8 cellular contexts compared by ENCODE assay signal in the genomic region with DNA sequence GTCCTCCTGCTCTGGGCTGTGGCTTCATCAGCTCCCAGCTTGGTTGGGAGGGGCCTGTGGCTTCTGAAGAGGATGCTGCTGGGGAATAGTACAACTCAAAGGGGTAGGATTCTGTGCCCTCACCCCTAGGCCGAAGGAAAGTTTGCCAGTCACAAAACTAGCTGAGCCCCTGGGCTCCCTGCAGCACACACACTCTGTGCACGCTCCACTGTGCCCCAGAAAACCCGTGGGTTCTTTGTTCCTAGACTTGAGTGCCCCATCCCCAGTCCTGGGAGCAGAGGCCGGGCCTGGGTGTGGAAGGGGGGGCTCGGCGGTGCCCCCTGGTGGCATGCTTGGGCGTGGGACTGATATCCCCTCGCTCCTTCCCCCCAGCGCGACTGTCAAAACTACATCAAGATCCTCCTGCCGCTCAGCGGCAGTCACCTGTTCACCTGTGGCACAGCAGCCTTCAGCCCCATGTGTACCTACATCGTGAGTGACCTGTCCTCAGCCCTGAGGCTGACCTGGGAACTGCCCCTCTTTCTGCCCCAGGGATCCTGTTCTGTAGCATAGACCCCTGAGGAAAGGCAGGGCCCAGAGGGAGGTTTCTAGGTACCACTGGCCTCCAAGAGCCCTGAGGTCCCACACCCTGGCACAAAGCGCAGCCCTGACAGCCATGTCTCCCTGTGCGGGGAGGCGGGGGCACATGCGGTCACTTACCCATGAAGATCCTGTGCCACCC. TPM values are rescaled to one million over a fixed set of nuclear protein-coding genes. Genes with fewer than 3 reads are reported as not detected.
DNase-seq lines count a peak whose midpoint lies in the region; ATAC-seq, FAIRE-seq and TF ChIP-seq lines count a peak whose summit lies in the region.

No MANE protein-coding gene starts in this region.

- no peaks in the 10 kb centered on the region for H3K23me2 ChIP-seq in H1 (ENCODE audit: low read depth, low read length)

- no peak for FAIRE-seq in H1 (lab: Jason Lieb, UNC)

- H3K4me2 ChIP-seq in Karpas-422 (ENCODE audit: low read depth, low read length, poor library complexity, severe bottlenecking): no peak overlapping the region
- H3K4me2 ChIP-seq in H1 (ENCODE audit: insufficient read depth in 1 of 2, low read depth in 2 of 2, low read length in 2 of 2): no peak overlapping the region

- no peaks in the 10 kb centered on the region; the same call in 1 of the 2 replicates for H3K79me1 ChIP-seq in H1 (ENCODE audit: low read depth, low read length)

- TF ChIP-seq POLR2A in H1 (IDR thresholded peaks at IDR 0.05; ENCODE audit: control extremely low read depth in 1 of 2, low read depth in 2 of 2, low read length in 2 of 2): 0 out of 3 replicates have a peak, but pooled peaks of 1 of the 2 experiments have one; percentile 37

- intact Hi-C loops in Calu3 (cut with micrococcal nuclease; ENCODE audit: unreplicated experiment) (no loop called here), aorta (cut with DNase I) (no loop called here)

- H3K14ac ChIP-seq in H1 (ENCODE audit: insufficient read length): no peak overlapping the region

- no TSS peak for BruUV-seq in Calu3 (replicated peaks; lab: Mats Ljungman, UMichigan)

- H3K27me3 ChIP-seq in Karpas-422 (ENCODE audit: low read length) (no peaks in the 10 kb centered on the region), H1 (replicated peaks in 1 of 4; ENCODE audit: control insufficient read depth in 3 of 4, extremely low read depth in 1 of 4, insufficient read depth in 3 of 4, low read length in 3 of 4) (no peaks in the 10 kb centered on the region), aorta (ENCODE audit: control insufficient read depth in 1 of 2, insufficient read depth in 2 of 2, low read length in 1 of 2) (no peaks in the 10 kb centered on the region)

- H4K20me1 ChIP-seq in Karpas-422 (ENCODE audit: insufficient read depth, low read depth, low read length): no peaks in the 10 kb centered on the region
- H4K20me1 ChIP-seq in H1 (replicated peaks in 1 of 2; ENCODE audit: control insufficient read depth in 1 of 2, insufficient read depth in 2 of 2, low read length in 2 of 2): peaks cover 3 to 5% of the 10 kb centered on the region in 2 experiments

- no peak overlapping the region for H4K5ac ChIP-seq in H1 (ENCODE audit: insufficient read length, low read depth, low read length)

- H2AK5ac ChIP-seq in H1 (ENCODE audit: low read depth, low read length): no peak overlapping the region

- no peaks in the 10 kb centered on the region for H3K9me3 ChIP-seq in Karpas-422 (ENCODE audit: low read length)
- no peaks in the 10 kb centered on the region for H3K9me3 ChIP-seq in H1 (ENCODE audit: insufficient read depth in 2 of 2, low read depth in 1 of 2, low read length in 1 of 2)
- no peaks in the 10 kb centered on the region for H3K9me3 ChIP-seq in aorta (ENCODE audit: control insufficient read depth, low read length)

- H3K27ac Mint-ChIP-seq in Calu3 (ENCODE audit: unreplicated experiment): no peak overlapping the region
- no peak overlapping the region for H3K27ac Mint-ChIP-seq in activated CD4-positive, alpha-beta T cell treated with anti-CD3 and anti-CD28 coated beads, Interleukin-2, amount 10 ng/mL, durations not matched to agents 7 days and 5 days
- H3K27ac Mint-ChIP-seq in natural killer cell treated with Interleukin-12 subunit alpha and Interleukin-12 subunit beta and Interleukin-15 and Interleukin-18, amount 100 ng/mL, for 72 hours: no peak overlapping the region

- no peak overlapping the region for H3K4me3 ChIP-seq in Karpas-422 (ENCODE audit: low read length)
- H3K4me3 ChIP-seq in H1 (ENCODE audit: extremely low read depth in 1 of 4, insufficient read depth in 2 of 4, low read depth in 3 of 4, low read length in 4 of 4): no peak overlapping the region
- H3K4me3 ChIP-seq in aorta (ENCODE audit: low read length in 2 of 2): no peak overlapping the region

- H4K8ac ChIP-seq in H1 (ENCODE audit: extremely low read depth, insufficient read depth, low read length): no peak overlapping the region

- H3K4me1 Mint-ChIP-seq in Calu3 (ENCODE audit: low read depth, unreplicated experiment): peaks cover 18% of the 10 kb centered on the region
- peaks cover 20% of the 10 kb centered on the region for H3K4me1 Mint-ChIP-seq in activated CD4-positive, alpha-beta T cell treated with anti-CD3 and anti-CD28 coated beads, Interleukin-2, amount 10 ng/mL, durations not matched to agents 7 days and 5 days
- H3K4me1 Mint-ChIP-seq in natural killer cell treated with Interleukin-12 subunit alpha and Interleukin-12 subunit beta and Interleukin-15 and Interleukin-18, amount 100 ng/mL, for 72 hours (ENCODE audit: low read depth in 2 of 2): peaks cover 0 to 7% of the 10 kb centered on the region in 2 donors

- no peaks in the 10 kb centered on the region for H3K9me2 ChIP-seq in Karpas-422 (replicated peaks; ENCODE audit: insufficient read depth, low read length)

- CTCF ChIA-PET in Calu3 (lab: Charles Lee): interaction anchor here (0.6 to 0.9 kb wide), 2 partner anchors 9 to 76 kb away, joined by 3 to 4 read pairs; no protein-coding TSS in a partner anchor
- CTCF ChIA-PET in activated CD4-positive, alpha-beta T cell treated with anti-CD3 and anti-CD28 coated beads, Interleukin-2, amount 10 ng/mL, durations not matched to agents 7 days and 5 days (lab: Charles Lee): interaction anchor here (0.8 to 2.7 kb wide), 7 partner anchors 11 to 77 kb away, joined by 3 to 13 read pairs (median 4); a partner anchor contains a TSS
- CTCF ChIA-PET in H1 (lab: Charles Lee; ENCODE audit: partially characterized antibody): interaction anchor here (0.6 to 12.3 kb wide), 17 partner anchors 10 to 140 kb away, joined by 3 to 182 read pairs (median 4); a partner anchor contains a TSS

- no peak overlapping the region for H3K23ac ChIP-seq in H1 (ENCODE audit: insufficient read length)

- peak overlapping the region; percentile 33 for H3K4ac ChIP-seq in H1 (replicated peaks; ENCODE audit: insufficient read length, low read depth, low read length)

- H3K4me1 ChIP-seq in Karpas-422 (ENCODE audit: low read length): peaks cover 47% of the 10 kb centered on the region
- peaks cover 0 to 2% (median under 1%) of the 10 kb centered on the region in 4 experiments; a peak in 2 of 7 replicates for H3K4me1 ChIP-seq in H1 (replicated peaks in 1 of 4; ENCODE audit: control insufficient read depth in 3 of 4, insufficient read depth in 4 of 4, low read length in 3 of 4)
- no peaks in the 10 kb centered on the region for H3K4me1 ChIP-seq in aorta (ENCODE audit: control insufficient read depth in 1 of 2, insufficient read depth in 2 of 2, low read length in 2 of 2)

- H3K18ac ChIP-seq in H1 (ENCODE audit: extremely low read depth, low read length): peak overlapping the region; percentile 13; the same call in 1 of the 2 replicates

- H2AFZ ChIP-seq in Karpas-422 (ENCODE audit: low read length): no peak overlapping the region
- H2AFZ ChIP-seq in H1 (ENCODE audit: low read length): no peak overlapping the region

- H3K27me3 Mint-ChIP-seq in Calu3 (ENCODE audit: unreplicated experiment): no peaks in the 10 kb centered on the region
- no peaks in the 10 kb centered on the region for H3K27me3 Mint-ChIP-seq in activated CD4-positive, alpha-beta T cell treated with anti-CD3 and anti-CD28 coated beads, Interleukin-2, amount 10 ng/mL, durations not matched to agents 7 days and 5 days
- H3K27me3 Mint-ChIP-seq in natural killer cell treated with Interleukin-12 subunit alpha and Interleukin-12 subunit beta and Interleukin-15 and Interleukin-18, amount 100 ng/mL, for 72 hours: no peaks in the 10 kb centered on the region

- DNase-seq in Calu3 (peak; percentile 68), Karpas-422 (peak; percentile 85), H1 (ENCODE audit: low read depth in 1 of 2, low spot score in 2 of 2) (peak in 1 of 2 experiments; percentile 88), aorta (peak in 1 of 2 donors; percentile 86), NCI-H146 (lab: John Stamatoyannopoulos, UW) (no peak)
- DNase-seq in activated CD4-positive, alpha-beta T cell treated with anti-CD3 and anti-CD28 coated beads, Interleukin-2, amount 10 ng/mL, durations not matched to agents 7 days and 5 days: peak; percentile 52
- DNase-seq in natural killer cell treated with Interleukin-12 subunit alpha and Interleukin-12 subunit beta and Interleukin-15 and Interleukin-18, amount 100 ng/mL, for 72 hours (ENCODE audit: low spot score): no peak

- TF ChIP-seq CTCF in Calu3 (IDR thresholded peaks at IDR 0.05; ENCODE audit: unreplicated experiment) (peak; percentile 88), H1 (IDR thresholded peaks at IDR 0.05; ENCODE audit: control extremely low read depth in 1 of 3, insufficient read depth in 1 of 3, low read depth in 1 of 3, low read length in 3 of 3) (peak; percentile 68 to 69 (median 69))

- no peak overlapping the region for H2BK120ac ChIP-seq in H1 (replicated peaks; ENCODE audit: low read depth, low read length)

- no peak overlapping the region for H2BK15ac ChIP-seq in H1 (ENCODE audit: low read length)

- peak; percentile 59 to 69 for TF ChIP-seq RAD21 in H1 (IDR thresholded peaks at IDR 0.05 in 1 of 2, conservative IDR thresholded peaks at IDR 0.05 in 1 of 2; ENCODE audit: low read depth in 2 of 2, low read length in 2 of 2)

- H3K27ac ChIP-seq in Karpas-422 (ENCODE audit: low read length) (peak overlapping the region; percentile 12; the same call in 1 of the 2 replicates), H1 (ENCODE audit: low read depth, low read length) (no peak overlapping the region), aorta (ENCODE audit: low read depth in 1 of 2, low read length in 2 of 2) (no peak overlapping the region)

- H3K36me3 ChIP-seq in Karpas-422 (ENCODE audit: insufficient read depth, low read length) (peaks cover 19% of the 10 kb centered on the region; the same call in 1 of the 2 replicates), H1 (ENCODE audit: control insufficient read depth in 2 of 4, insufficient read depth in 4 of 4, low read length in 3 of 4) (peaks cover 8 to 20% (median 14%) of the 10 kb centered on the region in 4 experiments; a peak in 6 of 8 replicates), aorta (ENCODE audit: control insufficient read depth in 1 of 2, insufficient read depth in 2 of 2, low read length in 1 of 2) (no peaks in the 10 kb centered on the region)

- TF ChIP-seq EP300 in H1 (IDR thresholded peaks at IDR 0.05; ENCODE audit: borderline replicate concordance in 1 of 2, low read depth in 2 of 2, low read length in 2 of 2): no peak

- H3K4me3 Mint-ChIP-seq in Calu3 (ENCODE audit: low read depth, unreplicated experiment): no peak overlapping the region
- no peak overlapping the region for H3K4me3 Mint-ChIP-seq in activated CD4-positive, alpha-beta T cell treated with anti-CD3 and anti-CD28 coated beads, Interleukin-2, amount 10 ng/mL, durations not matched to agents 7 days and 5 days
- no peak overlapping the region for H3K4me3 Mint-ChIP-seq in natural killer cell treated with Interleukin-12 subunit alpha and Interleukin-12 subunit beta and Interleukin-15 and Interleukin-18, amount 100 ng/mL, for 72 hours

- no peak overlapping the region for H4K91ac ChIP-seq in H1 (replicated peaks; ENCODE audit: insufficient read length, low read length)

- no peak overlapping the region for H3K56ac ChIP-seq in H1 (replicated peaks; ENCODE audit: insufficient read length, low read depth, low read length)

- no peak overlapping the region for H2BK12ac ChIP-seq in H1 (ENCODE audit: low read depth, low read length)

- 66% methylated on average over 17 of the region's 17 CpGs; no CpG with 5 or more reads in 1 of the 2 experiments for WGBS in H1 (ENCODE audit: extremely low coverage in 1 of 2, insufficient coverage in 1 of 2, insufficient read length in 1 of 2, insufficient replicate concordance in 2 of 2, low coverage in 1 of 2, low lambda C conversion rate in 2 of 2, missing lambda C conversion rate in 1 of 2), 2 experiments
- 83 to 85% methylated on average over 17 of the region's 17 CpGs for WGBS in aorta, 2 donors

- H3K9me3 Mint-ChIP-seq in Calu3 (ENCODE audit: low read depth, unreplicated experiment): no peaks in the 10 kb centered on the region
- no peaks in the 10 kb centered on the region for H3K9me3 Mint-ChIP-seq in activated CD4-positive, alpha-beta T cell treated with anti-CD3 and anti-CD28 coated beads, Interleukin-2, amount 10 ng/mL, durations not matched to agents 7 days and 5 days
- no peaks in the 10 kb centered on the region for H3K9me3 Mint-ChIP-seq in natural killer cell treated with Interleukin-12 subunit alpha and Interleukin-12 subunit beta and Interleukin-15 and Interleukin-18, amount 100 ng/mL, for 72 hours

- peak; percentile 69 to 81 for ATAC-seq in natural killer cell treated with Interleukin-12 subunit alpha and Interleukin-12 subunit beta and Interleukin-15 and Interleukin-18, amount 100 ng/mL, for 72 hours
- ATAC-seq in aorta (ENCODE audit: low FRiP score): peak; percentile 49
- ATAC-seq in GM19395 (IDR thresholded peaks at IDR 0.05; ENCODE audit: unreplicated experiment): no peak

- no peak overlapping the region for H2BK5ac ChIP-seq in H1 (ENCODE audit: low read depth, low read length)

- H3K79me2 ChIP-seq in Karpas-422 (ENCODE audit: low read length): peaks cover 19% of the 10 kb centered on the region
- H3K79me2 ChIP-seq in H1 (ENCODE audit: control insufficient read depth in 1 of 2, insufficient read depth in 2 of 2, low read length in 2 of 2): peaks cover 0 to 7% of the 10 kb centered on the region in 2 experiments; a peak in 1 of 4 replicates

- peaks cover 60% of the 10 kb centered on the region for H3K36me3 Mint-ChIP-seq in Calu3 (ENCODE audit: insufficient read depth, unreplicated experiment)
- peaks cover 6% of the 10 kb centered on the region for H3K36me3 Mint-ChIP-seq in activated CD4-positive, alpha-beta T cell treated with anti-CD3 and anti-CD28 coated beads, Interleukin-2, amount 10 ng/mL, durations not matched to agents 7 days and 5 days (ENCODE audit: low read depth)
- H3K36me3 Mint-ChIP-seq in natural killer cell treated with Interleukin-12 subunit alpha and Interleukin-12 subunit beta and Interleukin-15 and Interleukin-18, amount 100 ng/mL, for 72 hours: no peaks in the 10 kb centered on the region

- H3K9ac ChIP-seq in Karpas-422 (ENCODE audit: low read length) (0 out of 2 replicates have a peak overlapping the region, but pooled peaks have one; percentile 12), H1 (replicated peaks in 1 of 4; ENCODE audit: extremely low read depth in 1 of 4, low read depth in 3 of 4, low read length in 3 of 4) (no peak overlapping the region)

- 0 out of 2 replicates have a peak overlapping the region, but pooled peaks have one; percentile 21 for H2BK20ac ChIP-seq in H1 (ENCODE audit: low read length)

- POLR2A ChIA-PET in activated CD4-positive, alpha-beta T cell treated with anti-CD3 and anti-CD28 coated beads, Interleukin-2, amount 10 ng/mL, durations not matched to agents 7 days and 5 days (lab: Charles Lee): no interaction called here
- POLR2A ChIA-PET in H1 (lab: Charles Lee; ENCODE audit: partially characterized antibody): interaction anchor here (2.8 kb wide), 1 partner anchor 11 kb away, joined by 10 read pairs; no protein-coding TSS in a partner anchor

RNA-seq across cellular contexts. Expression of a gene that starts 14.2 kb away (rescaled TPM):
- total RNA-seq in Calu3 (2022) (82.8 and 86.7 TPM in 2 replicates), aorta (10 to 100 TPM; 35.5 to 54.7 TPM)
- total RNA-seq in Karpas-422 (2014; rRNA removed; shearing (Covaris generic); ENCODE audit: low replicate concordance): 42.1 and 64.5 TPM in 2 replicates
- 10 to 100 TPM; 75.4 to 83.5 TPM for total RNA-seq in activated CD4-positive, alpha-beta T cell treated with anti-CD3 and anti-CD28 coated beads, Interleukin-2, amount 10 ng/mL, durations not matched to agents 7 days and 5 days
- 26.0 and 29.1 TPM in 2 replicates for total RNA-seq in H1 (2021; fragmentation: NEBNext Ultra II Directional; extraction: Animal tissue kit (Norgen Biotek cat#: 25700))
- polyA plus RNA-seq in H1 (2011; rRNA removed) (50.4 and 63.5 TPM in 2 replicates), aorta (100 to 1,000 TPM in 1 of 2 donors, 10 to 100 TPM in 1; 94.2 to 128 TPM)
- polyA plus RNA-seq in H1 (2011; cell fraction: cytosol; rRNA removed): 38.4 TPM
- 45.0 TPM for polyA plus RNA-seq in H1 (2011; cell fraction: nucleus; rRNA removed)
- 23.9 to 40.2 TPM (median 38.3 TPM) in 4 replicates for polyA plus RNA-seq in H1 (2012, experiment 1 of 2)
- polyA plus RNA-seq in H1 (2012, experiment 2 of 2): 39.5 TPM
- 34.1 TPM for polyA plus RNA-seq in H1 (2013, experiment 1 of 2)
- 34.8 TPM for polyA plus RNA-seq in H1 (2013, experiment 2 of 2)
- polyA minus RNA-seq in H1 (2011; rRNA and poly(A)+ RNA removed): 11.5 and 15.4 TPM in 2 replicates
- polyA minus RNA-seq in H1 (2011; cell fraction: cytosol; rRNA and poly(A)+ RNA removed): 10.4 TPM
- polyA minus RNA-seq in H1 (2011; cell fraction: nucleus; rRNA and poly(A)+ RNA removed): 5.3 TPM
- total RNA-seq in natural killer cell treated with Interleukin-12 subunit alpha and Interleukin-12 subunit beta and Interleukin-15 and Interleukin-18, amount 100 ng/mL, for 72 hours: 100 to 1,000 TPM in 1 of 2 donors, 10 to 100 TPM in 1; 86.1 to 119 TPM

RNA-seq across cellular contexts. Expression of a gene that starts 14.4 kb away (rescaled TPM):
- total RNA-seq in Calu3 (2022) (17.5 and 20.3 TPM in 2 replicates), aorta (1 to 10 TPM; 3.3 to 7.1 TPM)
- 7.8 and 11.2 TPM in 2 replicates for total RNA-seq in Karpas-422 (2014; rRNA removed; shearing (Covaris generic); ENCODE audit: low replicate concordance)
- 1 to 10 TPM; 9.8 to 10.0 TPM for total RNA-seq in activated CD4-positive, alpha-beta T cell treated with anti-CD3 and anti-CD28 coated beads, Interleukin-2, amount 10 ng/mL, durations not matched to agents 7 days and 5 days
- total RNA-seq in H1 (2021; fragmentation: NEBNext Ultra II Directional; extraction: Animal tissue kit (Norgen Biotek cat#: 25700)): 3.7 and 5.6 TPM in 2 replicates
- polyA plus RNA-seq in H1 (2011; rRNA removed) (1.8 and 3.0 TPM in 2 replicates), aorta (1 to 10 TPM; 1.3 to 2.1 TPM)
- 2.1 TPM for polyA plus RNA-seq in H1 (2011; cell fraction: cytosol; rRNA removed)
- 4.1 TPM for polyA plus RNA-seq in H1 (2011; cell fraction: nucleus; rRNA removed)
- polyA plus RNA-seq in H1 (2012, experiment 1 of 2): 2.3 to 4.1 TPM (median 3.7 TPM) in 4 replicates
- polyA plus RNA-seq in H1 (2012, experiment 2 of 2): 2.6 TPM
- 1.9 TPM for polyA plus RNA-seq in H1 (2013, experiment 1 of 2)
- 1.5 TPM for polyA plus RNA-seq in H1 (2013, experiment 2 of 2)
- 9.6 and 10.3 TPM in 2 replicates for polyA minus RNA-seq in H1 (2011; rRNA and poly(A)+ RNA removed)
- polyA minus RNA-seq in H1 (2011; cell fraction: cytosol; rRNA and poly(A)+ RNA removed): 4.4 TPM
- 9.9 TPM for polyA minus RNA-seq in H1 (2011; cell fraction: nucleus; rRNA and poly(A)+ RNA removed)
- total RNA-seq in natural killer cell treated with Interleukin-12 subunit alpha and Interleukin-12 subunit beta and Interleukin-15 and Interleukin-18, amount 100 ng/mL, for 72 hours: 10 to 100 TPM in 1 of 2 donors, 1 to 10 TPM in 1; 9.6 to 10.0 TPM

RNA-seq across cellular contexts. Expression of a gene that starts 18.5 kb away (rescaled TPM):
- total RNA-seq in Calu3 (2022): 67.3 and 73.0 TPM in 2 replicates
- total RNA-seq in Karpas-422 (2014; rRNA removed; shearing (Covaris generic); ENCODE audit: low replicate concordance): 40.4 and 65.1 TPM in 2 replicates
- total RNA-seq in activated CD4-positive, alpha-beta T cell treated with anti-CD3 and anti-CD28 coated beads, Interleukin-2, amount 10 ng/mL, durations not matched to agents 7 days and 5 days: 10 to 100 TPM; 23.4 to 26.7 TPM
- 42.7 and 43.6 TPM in 2 replicates for total RNA-seq in H1 (2021; fragmentation: NEBNext Ultra II Directional; extraction: Animal tissue kit (Norgen Biotek cat#: 25700))
- polyA plus RNA-seq in H1 (2011; rRNA removed): 43.0 and 62.4 TPM in 2 replicates
- 31.1 TPM for polyA plus RNA-seq in H1 (2011; cell fraction: cytosol; rRNA removed)
- 103 TPM for polyA plus RNA-seq in H1 (2011; cell fraction: nucleus; rRNA removed)
- 29.8 to 49.9 TPM (median 46.1 TPM) in 4 replicates for polyA plus RNA-seq in H1 (2012, experiment 1 of 2)
- polyA plus RNA-seq in H1 (2012, experiment 2 of 2): 37.6 TPM
- polyA plus RNA-seq in H1 (2013, experiment 1 of 2): 71.9 TPM
- polyA plus RNA-seq in H1 (2013, experiment 2 of 2): 65.7 TPM
- 34.0 and 63.8 TPM in 2 replicates for polyA minus RNA-seq in H1 (2011; rRNA and poly(A)+ RNA removed)
- 52.3 TPM for polyA minus RNA-seq in H1 (2011; cell fraction: cytosol; rRNA and poly(A)+ RNA removed)
- 41.9 TPM for polyA minus RNA-seq in H1 (2011; cell fraction: nucleus; rRNA and poly(A)+ RNA removed)
- 1 to 10 TPM; 9.2 to 9.7 TPM for total RNA-seq in natural killer cell treated with Interleukin-12 subunit alpha and Interleukin-12 subunit beta and Interleukin-15 and Interleukin-18, amount 100 ng/mL, for 72 hours
- 10 to 100 TPM; 19.5 to 30.4 TPM for total RNA-seq in aorta
- 10 to 100 TPM in 1 of 2 donors, 1 to 10 TPM in 1; 9.7 to 10.8 TPM for polyA plus RNA-seq in aorta

RNA-seq across cellular contexts. Expression of a gene that starts 29.8 kb away (rescaled TPM):
- total RNA-seq in Calu3 (2022) (0.29 and 0.71 TPM in 2 replicates), aorta (not detected)
- 0.40 TPM in 1 of 2 replicates, not detected in the other for total RNA-seq in Karpas-422 (2014; rRNA removed; shearing (Covaris generic); ENCODE audit: low replicate concordance)
- total RNA-seq in activated CD4-positive, alpha-beta T cell treated with anti-CD3 and anti-CD28 coated beads, Interleukin-2, amount 10 ng/mL, durations not matched to agents 7 days and 5 days: under 1 TPM; 0.45 to 0.87 TPM
- 0.19 TPM in 1 of 2 replicates, not detected in the other for total RNA-seq in H1 (2021; fragmentation: NEBNext Ultra II Directional; extraction: Animal tissue kit (Norgen Biotek cat#: 25700))
- polyA plus RNA-seq in H1 (2011; rRNA removed) (0.03 and 0.05 TPM in 2 replicates), aorta (not detected)
- not detected for polyA plus RNA-seq in H1 (2011; cell fraction: cytosol; rRNA removed)
- 0.16 TPM for polyA plus RNA-seq in H1 (2011; cell fraction: nucleus; rRNA removed)
- polyA plus RNA-seq in H1 (2012, experiment 1 of 2): 0.39 TPM in 1 of 4 replicates, not detected in the others
- polyA plus RNA-seq in H1 (2012, experiment 2 of 2): not detected
- 0.02 TPM for polyA plus RNA-seq in H1 (2013, experiment 1 of 2)
- polyA plus RNA-seq in H1 (2013, experiment 2 of 2): 0.04 TPM
- 0.09 and 0.27 TPM in 2 replicates for polyA minus RNA-seq in H1 (2011; rRNA and poly(A)+ RNA removed)
- not detected for polyA minus RNA-seq in H1 (2011; cell fraction: cytosol; rRNA and poly(A)+ RNA removed)
- polyA minus RNA-seq in H1 (2011; cell fraction: nucleus; rRNA and poly(A)+ RNA removed): not detected
- total RNA-seq in natural killer cell treated with Interleukin-12 subunit alpha and Interleukin-12 subunit beta and Interleukin-15 and Interleukin-18, amount 100 ng/mL, for 72 hours: under 1 TPM in 1 of 2 donors, not detected in 1; 0.36 TPM

RNA-seq across cellular contexts. Expression of a gene that starts 45.9 kb away (rescaled TPM):
- total RNA-seq in Calu3 (2022) (110 and 114 TPM in 2 replicates), aorta (10 to 100 TPM; 75.6 to 81.5 TPM)
- total RNA-seq in Karpas-422 (2014; rRNA removed; shearing (Covaris generic); ENCODE audit: low replicate concordance): 29.9 and 41.7 TPM in 2 replicates
- 10 to 100 TPM; 28.5 to 30.0 TPM for total RNA-seq in activated CD4-positive, alpha-beta T cell treated with anti-CD3 and anti-CD28 coated beads, Interleukin-2, amount 10 ng/mL, durations not matched to agents 7 days and 5 days
- 101 and 102 TPM in 2 replicates for total RNA-seq in H1 (2021; fragmentation: NEBNext Ultra II Directional; extraction: Animal tissue kit (Norgen Biotek cat#: 25700))
- polyA plus RNA-seq in H1 (2011; rRNA removed) (59.4 and 60.1 TPM in 2 replicates), aorta (100 to 1,000 TPM in 1 of 2 donors, 10 to 100 TPM in 1; 87.9 to 120 TPM)
- 79.9 TPM for polyA plus RNA-seq in H1 (2011; cell fraction: cytosol; rRNA removed)
- 44.8 TPM for polyA plus RNA-seq in H1 (2011; cell fraction: nucleus; rRNA removed)
- 65.6 to 86.2 TPM (median 72.5 TPM) in 4 replicates for polyA plus RNA-seq in H1 (2012, experiment 1 of 2)
- 48.2 TPM for polyA plus RNA-seq in H1 (2012, experiment 2 of 2)
- 61.7 TPM for polyA plus RNA-seq in H1 (2013, experiment 1 of 2)
- 61.3 TPM for polyA plus RNA-seq in H1 (2013, experiment 2 of 2)
- 50.6 and 54.8 TPM in 2 replicates for polyA minus RNA-seq in H1 (2011; rRNA and poly(A)+ RNA removed)
- polyA minus RNA-seq in H1 (2011; cell fraction: cytosol; rRNA and poly(A)+ RNA removed): 22.3 TPM
- 29.1 TPM for polyA minus RNA-seq in H1 (2011; cell fraction: nucleus; rRNA and poly(A)+ RNA removed)
- 10 to 100 TPM; 22.8 to 36.5 TPM for total RNA-seq in natural killer cell treated with Interleukin-12 subunit alpha and Interleukin-12 subunit beta and Interleukin-15 and Interleukin-18, amount 100 ng/mL, for 72 hours

Comparison
In these comparisons a context has a peak if more than half of its experiments do, and no peak if none do; other contexts are left out.
1. DNase-seq: peak in Calu3 (single experiment), Karpas-422 (single experiment) and activated CD4-positive, alpha-beta T cell treated with anti-CD3 and anti-CD28 coated beads, Interleukin-2, amount 10 ng/mL, durations not matched to agents 7 days and 5 days (single experiment); none in natural killer cell treated with Interleukin-12 subunit alpha and Interleukin-12 subunit beta and Interleukin-15 and Interleukin-18, amount 100 ng/mL, for 72 hours (single experiment) and NCI-H146 (single experiment).